ENCODE assay signal across 14 cellular contexts in the genomic region with DNA sequence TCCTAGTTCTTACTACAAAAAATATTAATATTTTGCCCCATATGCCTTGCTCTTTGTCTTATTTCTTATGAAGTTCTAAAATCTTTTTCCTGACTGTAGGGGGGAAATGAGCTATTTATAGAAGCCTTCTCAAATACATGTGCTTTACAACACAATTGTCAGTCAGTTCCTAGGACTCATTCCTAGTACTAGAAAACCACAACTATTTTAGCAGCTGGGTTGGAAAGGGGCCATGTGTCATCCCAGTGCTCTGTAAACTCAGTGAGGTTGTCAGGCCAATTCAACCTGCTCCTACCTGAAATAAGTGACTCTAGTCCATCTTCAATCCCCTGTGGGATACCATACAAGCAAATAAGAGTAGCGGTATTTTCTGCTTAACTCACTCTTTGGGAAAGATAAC.
A peak's percentile ranks its signal among the peaks of the same experiment; 100 is the strongest.
DNase-seq lines count a peak whose midpoint lies in the region; ATAC-seq and TF ChIP-seq lines count a peak whose summit lies in the region.
"Had no signal": no experiment of that assay in that cellular context is flagged by ENCODE, and none has a peak within 500 bp of the region (broad histone marks: within the 10 kb centered on the region; RNA-seq: fewer than 3 reads in every experiment).

No MANE protein-coding gene starts in this region.

- no peaks in the 10 kb centered on the region for H3K4me1 ChIP-seq in hepatocyte (ENCODE audit: insufficient read depth)

- TF ChIP-seq CTCF in hepatocyte (IDR thresholded peaks at IDR 0.05; ENCODE audit: poor library complexity) = no peak

- no peaks in the 10 kb centered on the region for H3K36me3 ChIP-seq in hepatocyte (replicated peaks; ENCODE audit: insufficient read depth, low read depth)

- WGBS in hepatocyte (ENCODE audit: low lambda C conversion rate, missing lambda C conversion rate) = 32% methylated on average over 1 of the region's 1 CpG

- no peak overlapping the region for H3K4me3 ChIP-seq in hepatocyte

- no peaks in the 10 kb centered on the region for H3K27me3 ChIP-seq in hepatocyte

- no peaks in the 10 kb centered on the region for H3K9me3 ChIP-seq in hepatocyte (ENCODE audit: low read depth)

- DNase-seq in AG08396 (ENCODE audit: low spot score) = peak; percentile 26
- DNase-seq in HT1080 (ENCODE audit: low read depth) = peak; percentile 63
- DNase-seq in amniotic epithelial cell (ENCODE audit: low read depth) = peak; percentile 64
- DNase-seq in hepatocyte (ENCODE audit: low spot score) = peak; percentile 5
- no peak for DNase-seq in SIG-M5 treated with dmso at 0.1 percent for 504 hours (lab: John Stamatoyannopoulos, UW; ENCODE audit: unreplicated experiment)
- DNase-seq: activated B cell treated with CpG ODN at 0.5 μM for 24 hours; activated T-cell treated with anti-CD3 and anti-CD28 coated beads, Interleukin-2, amount 50 U/mL, for 24 hours; amygdala; C1 segment of cervical spinal cord; H7; Karpas-422 had no signal

- ATAC-seq in GM21390 (IDR thresholded peaks at IDR 0.05; ENCODE audit: unreplicated experiment) (no peak), HG03571 (IDR thresholded peaks at IDR 0.05; ENCODE audit: unreplicated experiment) (no peak), HG03457 (IDR thresholded peaks at IDR 0.05; ENCODE audit: unreplicated experiment) (no peak)

- H3K79me2 ChIP-seq in hepatocyte = no peaks in the 10 kb centered on the region

- H3K9me2 ChIP-seq in hepatocyte (replicated peaks; ENCODE audit: insufficient read depth) = no peaks in the 10 kb centered on the region

- H4K20me1 ChIP-seq in hepatocyte (ENCODE audit: insufficient read depth, poor library complexity, severe bottlenecking) = no peaks in the 10 kb centered on the region

- no peak overlapping the region for H3K4me2 ChIP-seq in hepatocyte

- H3K27ac ChIP-seq in hepatocyte = no peak overlapping the region

- H2AFZ ChIP-seq in hepatocyte = no peak overlapping the region
